38 cellular contexts compared by ENCODE assay signal in the genomic region with DNA sequence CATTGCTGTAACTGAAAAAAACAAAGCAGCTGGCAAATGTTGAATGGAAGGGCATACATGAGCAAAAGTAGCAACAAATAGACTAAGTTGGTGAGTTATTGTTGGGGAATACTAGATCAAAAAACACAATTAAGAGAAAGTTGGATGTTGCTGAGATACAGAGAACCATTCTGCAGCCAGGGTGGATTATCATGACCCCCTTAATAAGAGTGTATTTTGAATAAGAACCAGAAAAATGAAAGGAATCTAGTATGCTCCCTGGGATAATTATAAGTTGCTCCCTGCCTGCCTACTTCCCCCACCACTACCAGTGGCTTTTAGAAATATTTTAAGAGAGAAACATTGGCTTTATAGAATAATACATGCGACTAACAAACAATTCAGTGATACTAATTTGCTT. TPM values are rescaled to one million over a fixed set of nuclear protein-coding genes. Genes with fewer than 3 reads are reported as not detected.
"Had no signal": no experiment of that assay in that cellular context is flagged by ENCODE, and none has a peak within 500 bp of the region (broad histone marks: within the 10 kb centered on the region; RNA-seq: fewer than 3 reads in every experiment).

No MANE protein-coding gene starts in this region.

- H3K27ac Mint-ChIP-seq: activated B cell treated with CpG ODN at 0.5 μM for 24 hours; activated CD4-positive, alpha-beta memory T cell treated with anti-CD3 and anti-CD28 coated beads for 36 hours; activated naive CD4-positive, alpha-beta T cell treated with anti-CD3 and anti-CD28 coated beads, Interleukin-2, amount 10 ng/mL, durations not matched to agents 7 days and 5 days; activated naive CD8-positive, alpha-beta T cell; activated naive CD8-positive, alpha-beta T cell treated with anti-CD3 and anti-CD28 coated beads, Interleukin-2, amount 50 U/mL, for 24 hours; activated T-helper 1 cell treated with anti-CD3 and anti-CD28 coated beads, Interleukin-12 subunit alpha, Interleukin-12 subunit beta, Interleukin-2, Interleukin-4 antibody, amounts not matched to agents 30 ng/mL and 10 ng/mL and 1 ng/mL, durations not matched to agents 14 hours and 24 hours and 36 hours had no signal

- H3K4me3 ChIP-seq: breast epithelium, PC-9 had no signal

- H3K36me3 Mint-ChIP-seq: activated CD4-positive, alpha-beta memory T cell treated with anti-CD3 and anti-CD28 coated beads for 36 hours; activated naive CD4-positive, alpha-beta T cell treated with anti-CD3 and anti-CD28 coated beads, Interleukin-2, amount 10 ng/mL, durations not matched to agents 7 days and 5 days; activated naive CD8-positive, alpha-beta T cell had no signal

- H3K27ac ChIP-seq: breast epithelium, PC-9, RWPE1, VCaP had no signal

- H3K4me1 ChIP-seq: breast epithelium had no signal

- DNase-seq: activated B cell treated with CpG ODN at 0.5 μM for 24 hours; activated CD4-positive, alpha-beta memory T cell treated with anti-CD3 and anti-CD28 coated beads for 36 hours; activated CD4-positive, alpha-beta T cell treated with anti-CD3 and anti-CD28 coated beads for 4 hours; activated CD4-positive, alpha-beta T cell treated with anti-CD3 and anti-CD28 coated beads, Interleukin-2, amount 50 U/mL, for 1 hour; activated CD4-positive, CD25-positive, alpha-beta regulatory T cell treated with anti-CD3 and anti-CD28 coated beads, Interleukin-2, amount 50 U/mL, for 72 hours; activated CD8-positive, alpha-beta memory T cell treated with anti-CD3 and anti-CD28 coated beads, Interleukin-2, amount 50 U/mL, for 4 hours; activated gamma-delta T cell treated with Interleukin-2 at 50 U/mL for 16 hours; activated naive CD4-positive, alpha-beta T cell treated with anti-CD3 and anti-CD28 coated beads, Interleukin-2, amount 10 ng/mL, durations not matched to agents 7 days and 5 days; activated naive CD8-positive, alpha-beta T cell treated with anti-CD3 and anti-CD28 coated beads, Interleukin-2, amount 50 U/mL, for 24 hours; activated T-cell treated with anti-CD3 and anti-CD28 coated beads for 4 hours; activated T-cell treated with anti-CD3 and anti-CD28 coated beads, Interleukin-2, amount 50 U/mL, for 4 hours; anterior cingulate cortex; NCI-H1092 treated with DMSO at 0.1 percent for 48 hours; NCI-H1417; NCI-H146; NCI-H187; NCI-H2029 treated with DMSO at 0.1 percent for 48 hours; NCI-H2107; NCI-H2171; NCI-H510A; NCI-H526; NCI-H748 treated with DMSO at 0.1 percent for 48 hours; PC-9; SIG-M5; SW 1271; T-helper 1 cell; T-helper 2 cell; T-helper 9 cell had no signal

- H3K27me3 ChIP-seq: breast epithelium had no signal

- H3K4me1 Mint-ChIP-seq: activated B cell treated with CpG ODN at 0.5 μM for 24 hours; activated naive CD4-positive, alpha-beta T cell treated with anti-CD3 and anti-CD28 coated beads, Interleukin-2, amount 10 ng/mL, durations not matched to agents 7 days and 5 days; activated naive CD8-positive, alpha-beta T cell treated with anti-CD3 and anti-CD28 coated beads, Interleukin-2, amount 50 U/mL, for 24 hours had no signal

- H3K9me3 ChIP-seq: breast epithelium had no signal

- H3K4me3 Mint-ChIP-seq: activated B cell treated with CpG ODN at 0.5 μM for 24 hours; activated CD4-positive, alpha-beta memory T cell treated with anti-CD3 and anti-CD28 coated beads for 36 hours; activated naive CD4-positive, alpha-beta T cell treated with anti-CD3 and anti-CD28 coated beads, Interleukin-2, amount 10 ng/mL, durations not matched to agents 7 days and 5 days; activated naive CD8-positive, alpha-beta T cell; activated naive CD8-positive, alpha-beta T cell treated with anti-CD3 and anti-CD28 coated beads, Interleukin-2, amount 50 U/mL, for 24 hours; activated T-cell treated with anti-CD3 and anti-CD28 coated beads, Interleukin-2, amount 50 U/mL, for 4 hours; activated T-helper 1 cell treated with anti-CD3 and anti-CD28 coated beads, Interleukin-12 subunit alpha, Interleukin-12 subunit beta, Interleukin-2, Interleukin-4 antibody, amounts not matched to agents 30 ng/mL and 10 ng/mL and 1 ng/mL, durations not matched to agents 14 hours and 24 hours and 36 hours had no signal

- H3K9me3 Mint-ChIP-seq: activated naive CD4-positive, alpha-beta T cell treated with anti-CD3 and anti-CD28 coated beads, Interleukin-2, amount 10 ng/mL, durations not matched to agents 7 days and 5 days; activated naive CD8-positive, alpha-beta T cell treated with anti-CD3 and anti-CD28 coated beads, Interleukin-2, amount 50 U/mL, for 24 hours; activated T-helper 1 cell treated with anti-CD3 and anti-CD28 coated beads, Interleukin-12 subunit alpha, Interleukin-12 subunit beta, Interleukin-2, Interleukin-4 antibody, amounts not matched to agents 30 ng/mL and 10 ng/mL and 1 ng/mL, durations not matched to agents 14 hours and 24 hours and 36 hours had no signal

- ATAC-seq: activated naive CD8-positive, alpha-beta T cell treated with anti-CD3 and anti-CD28 coated beads, Interleukin-2, amount 50 U/mL, for 24 hours; activated T-cell treated with anti-CD3 and anti-CD28 coated beads, Interleukin-2, amount 50 U/mL, for 4 hours; Right ventricle myocardium inferior; SK-N-SH treated with all-trans-retinoic acid at 6 μM for 48 hours had no signal

- H3K27me3 Mint-ChIP-seq: activated B cell treated with CpG ODN at 0.5 μM for 24 hours; activated CD4-positive, alpha-beta memory T cell treated with anti-CD3 and anti-CD28 coated beads for 36 hours; activated naive CD4-positive, alpha-beta T cell treated with anti-CD3 and anti-CD28 coated beads, Interleukin-2, amount 10 ng/mL, durations not matched to agents 7 days and 5 days; activated naive CD8-positive, alpha-beta T cell; activated naive CD8-positive, alpha-beta T cell treated with anti-CD3 and anti-CD28 coated beads, Interleukin-2, amount 50 U/mL, for 24 hours had no signal

- H3K36me3 ChIP-seq: breast epithelium had no signal

- H2AFZ ChIP-seq: PC-9 had no signal

- FAIRE-seq: RCC 7860 had no signal

- H3K4me2 ChIP-seq: PC-9 had no signal

RNA-seq across cellular contexts. Expression of gene TRPC4, which starts 14.5 kb away (rescaled TPM):
- total RNA-seq: activated B cell treated with CpG ODN at 0.5 μM for 24 hours; activated CD4-positive, alpha-beta memory T cell treated with anti-CD3 and anti-CD28 coated beads for 36 hours; activated T-cell treated with anti-CD3 and anti-CD28 coated beads, Interleukin-2, amount 50 U/mL, for 4 hours; activated T-helper 1 cell treated with anti-CD3 and anti-CD28 coated beads, Interleukin-12 subunit alpha, Interleukin-12 subunit beta, Interleukin-2, Interleukin-4 antibody, amounts not matched to agents 30 ng/mL and 10 ng/mL and 1 ng/mL, durations not matched to agents 14 hours and 24 hours and 36 hours; OCI-LY7; SK-MEL-5 had no signal
